ENCODE assay signal across 15 cellular contexts in the genomic region with DNA sequence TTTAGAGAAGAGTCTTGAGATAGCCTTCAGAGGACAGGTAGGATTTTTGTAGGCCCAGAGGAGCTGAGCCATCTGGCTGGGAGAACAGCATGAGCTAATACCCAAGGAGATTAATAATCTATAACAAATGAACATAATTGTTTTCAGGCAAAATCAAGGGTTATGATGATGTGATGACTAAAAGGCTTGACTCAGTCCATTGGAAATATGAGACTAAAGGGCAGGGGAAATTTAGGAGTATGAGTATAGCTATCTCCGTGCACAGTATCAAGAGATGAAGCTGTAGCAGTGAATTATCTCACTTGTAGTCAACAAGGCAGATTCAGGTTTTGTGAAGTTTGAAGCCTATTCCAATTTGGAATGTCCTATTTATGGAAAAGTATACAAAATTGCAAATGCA. TPM values are rescaled to one million over a fixed set of nuclear protein-coding genes. Genes with fewer than 3 reads are reported as not detected.
DNase-seq lines count a peak whose midpoint lies in the region; ATAC-seq and TF ChIP-seq lines count a peak whose summit lies in the region.
"Had no signal": no experiment of that assay in that cellular context is flagged by ENCODE, and none has a peak within 500 bp of the region (broad histone marks: within the 10 kb centered on the region; RNA-seq: fewer than 3 reads in every experiment).

No MANE protein-coding gene starts in this region.

- H3K4me1 ChIP-seq in PC-3 (ENCODE audit: insufficient read depth, low read length) = peaks cover 9% of the 10 kb centered on the region; the same call in 1 of the 2 replicates

- intact Hi-C loops in PC-3 (cut with micrococcal nuclease) = no loop called here

- H3F3A ChIP-seq in PC-3 (ENCODE audit: low read length, unreplicated experiment) = no peaks in the 10 kb centered on the region

- H3K27me3 ChIP-seq in PC-3 (ENCODE audit: low read length) = no peaks in the 10 kb centered on the region

- H3K9ac ChIP-seq in PC-3 (ENCODE audit: low read length) = no peak overlapping the region

- H3K9me3 Mint-ChIP-seq in stimulated activated effector memory CD8-positive, alpha-beta T cell treated with anti-CD3 and anti-CD28 coated beads, Interleukin-12 subunit alpha, Interleukin-12 subunit beta, amount 100 ng/mL, for 72 hours = no peaks in the 10 kb centered on the region
- H3K9me3 Mint-ChIP-seq: GM23338, H9, HFFc6 had no signal

- no peak for TF ChIP-seq CTCF in PC-3 (conservative IDR thresholded peaks at IDR 0.05; ENCODE audit: low read depth, low read length)

- DNase-seq in HCEC 1CT = peak; percentile 44
- DNase-seq in PC-3 = peak; percentile 65
- DNase-seq in fibroblast of peridontal ligament (ENCODE audit: extremely low read depth) = peak; percentile 27
- no peak for DNase-seq in DMS79 (lab: John Stamatoyannopoulos, UW)
- no peak for DNase-seq in stimulated activated effector memory CD8-positive, alpha-beta T cell treated with anti-CD3 and anti-CD28 coated beads, Interleukin-12 subunit alpha, Interleukin-12 subunit beta, amount 100 ng/mL, for 72 hours (ENCODE audit: low spot score in 2 of 2)
- DNase-seq: C1 segment of cervical spinal cord; Calu3; CD4-positive, alpha-beta memory T cell; COR-L47; DMS53; DND-41; H9; HFFc6 had no signal

- no peaks in the 10 kb centered on the region for H3K4me1 Mint-ChIP-seq in stimulated activated effector memory CD8-positive, alpha-beta T cell treated with anti-CD3 and anti-CD28 coated beads, Interleukin-12 subunit alpha, Interleukin-12 subunit beta, amount 100 ng/mL, for 72 hours
- H3K4me1 Mint-ChIP-seq: CD4-positive, alpha-beta memory T cell had no signal

- H3K4me3 ChIP-seq in PC-3 (ENCODE audit: low read length) = no peak overlapping the region
- H3K4me3 ChIP-seq: GM23338 had no signal

- CTCF ChIA-PET in PC-3 (lab: Charles Lee) = no interaction called here

- H3K9me3 ChIP-seq in PC-3 (ENCODE audit: low read length) = no peaks in the 10 kb centered on the region

- H3K27ac ChIP-seq in PC-3 (ENCODE audit: low read length) = no peak overlapping the region

- no peak overlapping the region for H3K4me3 Mint-ChIP-seq in stimulated activated effector memory CD8-positive, alpha-beta T cell treated with anti-CD3 and anti-CD28 coated beads, Interleukin-12 subunit alpha, Interleukin-12 subunit beta, amount 100 ng/mL, for 72 hours
- H3K4me3 Mint-ChIP-seq: CD4-positive, alpha-beta memory T cell; GM23338; H9; HFFc6 had no signal

- no TSS peak for BruUV-seq in PC-3 (replicated peaks; lab: Mats Ljungman, UMichigan)

- POLR2A ChIA-PET in PC-3 (lab: Charles Lee; ENCODE audit: unreplicated experiment) = no interaction called here

- H3K9me2 ChIP-seq in PC-3 (replicated peaks; ENCODE audit: low read length) = peaks cover 6% of the 10 kb centered on the region; the same call in 1 of the 2 replicates

- H3K79me2 ChIP-seq in PC-3 (ENCODE audit: low read length) = no peaks in the 10 kb centered on the region

- no peak overlapping the region for H3K27ac Mint-ChIP-seq in stimulated activated effector memory CD8-positive, alpha-beta T cell treated with anti-CD3 and anti-CD28 coated beads, Interleukin-12 subunit alpha, Interleukin-12 subunit beta, amount 100 ng/mL, for 72 hours
- H3K27ac Mint-ChIP-seq: CD4-positive, alpha-beta memory T cell; GM23338; HFFc6 had no signal

- H3K4me2 ChIP-seq in PC-3 (ENCODE audit: low read length) = no peak overlapping the region
- H3K4me2 ChIP-seq: GM23338 had no signal

- no peaks in the 10 kb centered on the region for H3K36me3 ChIP-seq in PC-3 (ENCODE audit: low read depth, low read length)

- H2AFZ ChIP-seq in PC-3 (ENCODE audit: low read length) = no peak overlapping the region
- H2AFZ ChIP-seq: GM23338 had no signal

- H3K36me3 Mint-ChIP-seq in stimulated activated effector memory CD8-positive, alpha-beta T cell treated with anti-CD3 and anti-CD28 coated beads, Interleukin-12 subunit alpha, Interleukin-12 subunit beta, amount 100 ng/mL, for 72 hours = no peaks in the 10 kb centered on the region
- H3K36me3 Mint-ChIP-seq: CD4-positive, alpha-beta memory T cell had no signal

- H4K20me1 ChIP-seq in PC-3 (ENCODE audit: low read length) = no peaks in the 10 kb centered on the region

- ATAC-seq in PC-3 (peak; percentile 74), GM21360 (IDR thresholded peaks at IDR 0.05; ENCODE audit: unreplicated experiment) (no peak)
- ATAC-seq in stimulated activated effector memory CD8-positive, alpha-beta T cell treated with anti-CD3 and anti-CD28 coated beads, Interleukin-12 subunit alpha, Interleukin-12 subunit beta, amount 100 ng/mL, for 72 hours = no peak
- ATAC-seq: GM23338 had no signal

RNA-seq across cellular contexts. Expression of a gene that starts 40.1 kb away (rescaled TPM):
- 41.7 and 45.2 TPM in 2 replicates for total RNA-seq in PC-3 (2014; rRNA removed)

Comparison
In these comparisons a context has a peak if more than half of its experiments do, and no peak if none do; other contexts are left out.
1. DNase-seq: peak in HCEC 1CT (single experiment), PC-3 (single experiment) and fibroblast of peridontal ligament (single experiment); none in DMS79 (single experiment) and stimulated activated effector memory CD8-positive, alpha-beta T cell treated with anti-CD3 and anti-CD28 coated beads, Interleukin-12 subunit alpha, Interleukin-12 subunit beta, amount 100 ng/mL, for 72 hours (0 of 2).